In the genomic region with DNA sequence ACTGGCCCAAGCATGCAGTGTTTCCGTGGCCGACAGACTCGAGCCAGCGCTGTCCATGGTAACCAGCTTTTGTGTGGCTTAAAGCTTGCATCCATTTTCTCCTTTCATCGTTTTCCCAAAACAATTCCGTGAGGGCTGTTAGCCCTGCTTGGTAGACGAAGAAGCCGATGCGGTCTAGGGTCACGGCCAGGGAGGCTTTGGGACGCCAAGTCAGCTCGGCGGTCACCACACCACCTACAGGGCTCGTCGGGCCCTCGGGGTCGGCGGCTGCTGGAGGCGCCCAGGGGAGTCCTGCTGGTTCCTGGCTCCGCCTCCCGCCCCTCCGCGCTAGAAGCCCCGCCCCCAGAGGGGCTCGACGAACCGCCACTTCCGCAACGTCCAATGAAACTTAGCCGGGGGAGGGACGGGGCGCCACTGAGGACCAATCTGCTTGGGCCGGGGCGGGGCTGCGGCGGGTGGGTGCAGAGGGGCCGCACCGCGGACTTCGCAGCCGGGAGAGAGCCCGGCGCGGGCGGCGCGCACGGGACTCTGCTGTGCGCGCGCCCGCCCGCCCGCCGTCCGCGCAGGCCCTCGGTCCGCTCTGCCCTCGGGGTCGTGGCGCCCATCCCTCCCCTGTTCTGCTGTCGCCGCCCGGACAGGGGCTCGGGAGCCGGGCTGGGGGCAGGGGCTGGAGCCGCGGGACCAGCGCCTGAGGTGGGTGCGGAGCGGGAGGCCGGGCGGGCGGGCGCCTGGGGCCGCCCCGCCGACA, we compare ENCODE assay signal across 1 cellular context.
A peak's percentile ranks its signal among the peaks of the same experiment; 100 is the strongest.
TF ChIP-seq lines count a peak whose summit lies in the region.

A gene with protein sequence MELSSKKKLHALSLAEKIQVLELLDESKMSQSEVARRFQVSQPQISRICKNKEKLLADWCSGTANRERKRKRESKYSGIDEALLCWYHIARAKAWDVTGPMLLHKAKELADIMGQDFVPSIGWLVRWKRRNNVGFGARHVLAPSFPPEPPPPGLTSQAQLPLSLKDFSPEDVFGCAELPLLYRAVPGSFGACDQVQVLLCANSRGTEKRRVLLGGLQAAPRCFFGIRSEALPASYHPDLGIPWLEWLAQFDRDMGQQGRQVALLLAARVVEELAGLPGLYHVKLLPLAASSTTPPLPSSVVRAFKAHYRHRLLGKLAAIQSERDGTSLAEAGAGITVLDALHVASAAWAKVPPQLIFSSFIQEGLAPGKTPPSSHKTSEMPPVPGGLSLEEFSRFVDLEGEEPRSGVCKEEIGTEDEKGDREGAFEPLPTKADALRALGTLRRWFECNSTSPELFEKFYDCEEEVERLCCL (plus strand): TSS at position 487 of the 748 bp plus-strand sequence. CDS start 1,058 bp downstream, outside the sequence.

TF ChIP-seq in H1, 55 proteins besides CTCF, POLR2A, EP300 and RAD21 (continued from another document):
- TF ChIP-seq TAF1 (IDR thresholded peaks at IDR 0.05; ENCODE audit: low read depth, low read length): peak; percentile 26; the same call in 1 of the 2 replicates
- no peak for TF ChIP-seq SRF (IDR thresholded peaks at IDR 0.05; ENCODE audit: low read depth, low read length)
- peak; percentile 82 for TF ChIP-seq KDM4A (IDR thresholded peaks at IDR 0.05; ENCODE audit: low read depth, low read length, severe bottlenecking)
- no peak for TF ChIP-seq KDM5A (IDR thresholded peaks at IDR 0.05; ENCODE audit: low read length)
